25 cellular contexts compared by ENCODE assay signal in genomic region chr22:38046070-38046748, GRCh38. TPM values are rescaled to one million over a fixed set of nuclear protein-coding genes. Genes with fewer than 3 reads are reported as not detected.
DNase-seq lines count a peak whose midpoint lies in the region; ATAC-seq, FAIRE-seq and TF ChIP-seq lines count a peak whose summit lies in the region.
"Had no signal": no experiment of that assay in that cellular context is flagged by ENCODE, and none has a peak within 500 bp of the region (broad histone marks: within the 10 kb centered on the region; RNA-seq: fewer than 3 reads in every experiment).

No MANE protein-coding gene starts in this region.

- H3K79me1 ChIP-seq in trophoblast cell (ENCODE audit: low read length) = no peaks in the 10 kb centered on the region

- H3K4me1 Mint-ChIP-seq in Caco-2 (ENCODE audit: low read depth, unreplicated experiment) = no peaks in the 10 kb centered on the region
- H3K4me1 Mint-ChIP-seq in naive thymus-derived CD4-positive, alpha-beta T cell = peaks cover 0 to 4% (median 0%) of the 10 kb centered on the region in 7 donors
- H3K4me1 Mint-ChIP-seq: CD4-positive, CD25-positive, alpha-beta regulatory T cell had no signal

- H2AK5ac ChIP-seq in trophoblast cell (ENCODE audit: low read length) = no peak overlapping the region

- H3K4me2 ChIP-seq in trophoblast cell (ENCODE audit: low read length) = no peak overlapping the region

- DNase-seq in H7 (peak; percentile 43), bronchial epithelial cell (ENCODE audit: low read depth) (no peak), trophoblast cell (no peak), prostate gland (ENCODE audit: low spot score) (no peak), Caco-2 (no peak)
- no peak for DNase-seq in naive thymus-derived CD4-positive, alpha-beta T cell
- DNase-seq: BE2C; CD4-positive, CD25-positive, alpha-beta regulatory T cell; DMS153; GDM1; MM.1S; NCI-H1092; NCI-H1436 treated with DMSO at 0.1 percent for 48 hours; NCI-H2029; NCI-H748 treated with DMSO at 0.1 percent for 48 hours; NK-92 treated with Interleukin-12 subunit alpha and Interleukin-12 subunit beta, amount 100 ng/mL, for 24 hours; Right ventricle myocardium superior had no signal

- no peaks in the 10 kb centered on the region for H3K27me3 Mint-ChIP-seq in Caco-2 (ENCODE audit: insufficient read depth, unreplicated experiment)
- peaks cover 0 to 16% (median 8%) of the 10 kb centered on the region in 5 donors for H3K27me3 Mint-ChIP-seq in naive thymus-derived CD4-positive, alpha-beta T cell

- no peaks in the 10 kb centered on the region for H3K27me3 ChIP-seq in H7 (ENCODE audit: control insufficient read depth, insufficient read depth, low read length)
- no peaks in the 10 kb centered on the region for H3K27me3 ChIP-seq in bronchial epithelial cell (ENCODE audit: control insufficient read depth, insufficient read depth, low read length)
- H3K27me3 ChIP-seq in layer of hippocampus (ENCODE audit: control insufficient read depth, insufficient read depth, low read length) = no peaks in the 10 kb centered on the region
- H3K27me3 ChIP-seq in trophoblast cell (ENCODE audit: insufficient read depth, low read length) = no peaks in the 10 kb centered on the region
- no peaks in the 10 kb centered on the region for H3K27me3 ChIP-seq in prostate gland (replicated peaks; ENCODE audit: insufficient read depth)
- H3K27me3 ChIP-seq in Caco-2 (replicated peaks; ENCODE audit: control insufficient read depth, insufficient read depth, low read length) = no peaks in the 10 kb centered on the region
- no peaks in the 10 kb centered on the region for H3K27me3 ChIP-seq in naive thymus-derived CD4-positive, alpha-beta T cell (ENCODE audit: control insufficient read depth in 2 of 2, insufficient read depth in 2 of 2, low read length in 2 of 2)
- H3K27me3 ChIP-seq: BE2C had no signal

- TF ChIP-seq CTCF in bronchial epithelial cell (IDR thresholded peaks at IDR 0.05; ENCODE audit: insufficient read depth, low read length, severe bottlenecking) (no peak), prostate gland (IDR thresholded peaks at IDR 0.05) (no peak), Caco-2 (IDR thresholded peaks at IDR 0.05; ENCODE audit: insufficient read depth in 1 of 2, low read depth in 1 of 2, low read length in 1 of 2, severe bottlenecking in 1 of 2, unreplicated experiment in 1 of 2) (no peak)

- FAIRE-seq in bronchial epithelial cell (lab: Jason Lieb, UNC) = peak; percentile 13
- FAIRE-seq: HTR-8/SVneo, RCC 7860 had no signal

- H3K4me3 ChIP-seq in H7 (ENCODE audit: insufficient read depth, low read depth, low read length) (no peak overlapping the region), bronchial epithelial cell (ENCODE audit: low read depth, low read length) (no peak overlapping the region), trophoblast cell (ENCODE audit: low read depth, low read length) (no peak overlapping the region), prostate gland (no peak overlapping the region), Caco-2 (ENCODE audit: low read depth, low read length) (no peak overlapping the region)
- no peak overlapping the region for H3K4me3 ChIP-seq in naive thymus-derived CD4-positive, alpha-beta T cell (ENCODE audit: low read length)

- H3K9me3 ChIP-seq in trophoblast cell (ENCODE audit: insufficient read depth, low read depth, low read length) = peaks cover 2% of the 10 kb centered on the region
- no peaks in the 10 kb centered on the region for H3K9me3 ChIP-seq in prostate gland
- H3K9me3 ChIP-seq in Caco-2 = no peaks in the 10 kb centered on the region
- H3K9me3 ChIP-seq in naive thymus-derived CD4-positive, alpha-beta T cell (ENCODE audit: control insufficient read depth in 2 of 3, low read length in 3 of 3) = no peaks in the 10 kb centered on the region
- H3K9me3 ChIP-seq: BE2C had no signal

- no peak overlapping the region for H3K18ac ChIP-seq in trophoblast cell (ENCODE audit: low read length)

- H3K36me3 Mint-ChIP-seq in Caco-2 (ENCODE audit: insufficient read depth, unreplicated experiment) = no peaks in the 10 kb centered on the region
- H3K36me3 Mint-ChIP-seq in naive thymus-derived CD4-positive, alpha-beta T cell = no peaks in the 10 kb centered on the region
- H3K36me3 Mint-ChIP-seq: CD4-positive, CD25-positive, alpha-beta regulatory T cell had no signal

- no peak overlapping the region for H3K14ac ChIP-seq in trophoblast cell (ENCODE audit: low read length)

- no peak overlapping the region for H4K12ac ChIP-seq in trophoblast cell (ENCODE audit: low read depth, low read length)

- POLR2A ChIA-PET in Caco-2 (lab: Charles Lee) = no interaction called here
- POLR2A ChIA-PET in naive thymus-derived CD4-positive, alpha-beta T cell (lab: Charles Lee) = no interaction called here

- TF ChIP-seq POLR2A in prostate gland (IDR thresholded peaks at IDR 0.05) = no peak

- no peak overlapping the region for H2BK5ac ChIP-seq in trophoblast cell (ENCODE audit: low read depth, low read length, poor library complexity)

- H4K91ac ChIP-seq in trophoblast cell (ENCODE audit: low read depth, low read length) = no peak overlapping the region

- no peak overlapping the region for H3K4me3 Mint-ChIP-seq in Caco-2 (ENCODE audit: unreplicated experiment)
- H3K4me3 Mint-ChIP-seq in naive thymus-derived CD4-positive, alpha-beta T cell = no peak overlapping the region
- H3K4me3 Mint-ChIP-seq: CD4-positive, CD25-positive, alpha-beta regulatory T cell had no signal

- intact Hi-C loops in prostate gland (cut with DNase I) = no loop called here
- intact Hi-C loops in Caco-2 (cut with micrococcal nuclease; ENCODE audit: unreplicated experiment) = no loop called here
- intact Hi-C loops in naive thymus-derived CD4-positive, alpha-beta T cell (cut with micrococcal nuclease) = no loop called here

- H3K36me3 ChIP-seq in H7 (replicated peaks; ENCODE audit: control insufficient read depth, insufficient read depth, low read length) = no peaks in the 10 kb centered on the region
- H3K36me3 ChIP-seq in bronchial epithelial cell (ENCODE audit: control insufficient read depth, insufficient read depth, low read length) = no peaks in the 10 kb centered on the region
- no peaks in the 10 kb centered on the region for H3K36me3 ChIP-seq in trophoblast cell (ENCODE audit: control insufficient read depth in 1 of 2, insufficient read depth in 2 of 2, low read length in 2 of 2)
- H3K36me3 ChIP-seq in prostate gland = no peaks in the 10 kb centered on the region
- no peaks in the 10 kb centered on the region for H3K36me3 ChIP-seq in Caco-2 (ENCODE audit: control insufficient read depth, insufficient read depth, low read length)
- no peaks in the 10 kb centered on the region for H3K36me3 ChIP-seq in naive thymus-derived CD4-positive, alpha-beta T cell (ENCODE audit: control insufficient read depth in 2 of 3, insufficient read depth in 3 of 3, low read length in 3 of 3)
- H3K36me3 ChIP-seq: BE2C had no signal

- no peaks in the 10 kb centered on the region for H3K9me3 Mint-ChIP-seq in Caco-2 (ENCODE audit: unreplicated experiment)
- no peaks in the 10 kb centered on the region for H3K9me3 Mint-ChIP-seq in naive thymus-derived CD4-positive, alpha-beta T cell
- H3K9me3 Mint-ChIP-seq: CD4-positive, CD25-positive, alpha-beta regulatory T cell had no signal

- BruUV-seq in Caco-2 (replicated peaks; lab: Mats Ljungman, UMichigan) = no TSS peak

- ATAC-seq in GM21825 (IDR thresholded peaks at IDR 0.05; ENCODE audit: unreplicated experiment) = no peak
- ATAC-seq in naive thymus-derived CD4-positive, alpha-beta T cell = no peak

- H3K27ac Mint-ChIP-seq in Caco-2 (ENCODE audit: unreplicated experiment) = no peak overlapping the region
- no peak overlapping the region for H3K27ac Mint-ChIP-seq in naive thymus-derived CD4-positive, alpha-beta T cell
- H3K27ac Mint-ChIP-seq: CD4-positive, CD25-positive, alpha-beta regulatory T cell had no signal

- no peak overlapping the region for H3K23ac ChIP-seq in trophoblast cell (ENCODE audit: low read length)

- peak overlapping the region; percentile 77 for H3K27ac ChIP-seq in layer of hippocampus (ENCODE audit: low read depth, low read length)
- H3K27ac ChIP-seq in trophoblast cell (ENCODE audit: low read depth, low read length) = no peak overlapping the region
- H3K27ac ChIP-seq in prostate gland = no peak overlapping the region
- no peak overlapping the region for H3K27ac ChIP-seq in naive thymus-derived CD4-positive, alpha-beta T cell (ENCODE audit: low read depth, low read length)

- no peak overlapping the region for H3K4ac ChIP-seq in trophoblast cell (ENCODE audit: low read depth, low read length)

- H3K9ac ChIP-seq in trophoblast cell (ENCODE audit: low read length) = no peak overlapping the region

- WGBS in trophoblast cell (ENCODE audit: extremely low coverage, insufficient coverage, insufficient read length) = no CpG with 5 or more reads among the region's 14 CpGs
- 78% methylated on average over 13 of the region's 14 CpGs for WGBS in prostate gland

- H3K79me2 ChIP-seq in trophoblast cell (ENCODE audit: control insufficient read depth, insufficient read depth, low read length, poor library complexity) = no peaks in the 10 kb centered on the region

- H2BK120ac ChIP-seq in trophoblast cell (ENCODE audit: insufficient read depth, low read length, poor library complexity) = no peak overlapping the region

- CTCF ChIA-PET in Caco-2 (lab: Charles Lee) = no interaction called here
- CTCF ChIA-PET in naive thymus-derived CD4-positive, alpha-beta T cell (lab: Charles Lee) = no interaction called here

- H2AFZ ChIP-seq in trophoblast cell (ENCODE audit: insufficient read depth, low read length, poor library complexity) = no peak overlapping the region

- no peak overlapping the region for H2BK12ac ChIP-seq in trophoblast cell (ENCODE audit: low read length)

- H4K8ac ChIP-seq in trophoblast cell (ENCODE audit: low read depth, low read length) = peak overlapping the region; percentile 49

- H3K4me1 ChIP-seq in trophoblast cell (ENCODE audit: control insufficient read depth in 1 of 2, insufficient read depth in 2 of 2, low read length in 2 of 2) = peaks cover 2 to 10% of the 10 kb centered on the region in 2 experiments
- H3K4me1 ChIP-seq in prostate gland (replicated peaks) = no peaks in the 10 kb centered on the region
- H3K4me1 ChIP-seq in Caco-2 = no peaks in the 10 kb centered on the region
- no peaks in the 10 kb centered on the region for H3K4me1 ChIP-seq in naive thymus-derived CD4-positive, alpha-beta T cell (ENCODE audit: control insufficient read depth in 2 of 2, insufficient read depth in 2 of 2, low read length in 2 of 2)
- H3K4me1 ChIP-seq: BE2C had no signal

RNA-seq across cellular contexts. Expression of gene PICK1, which starts 11.0 kb away (rescaled TPM):
- 19.4 and 20.3 TPM in 2 replicates for total RNA-seq in H7 (2014; rRNA removed; shearing (Covaris generic))
- 27.9 and 31.6 TPM in 2 replicates for total RNA-seq in bronchial epithelial cell
- polyA plus RNA-seq in trophoblast cell (2013) = 13.7 TPM in 2 replicates
- 100 to 1,000 TPM in 1 of 2 donors, 10 to 100 TPM in 1; 90.0 to 114 TPM for total RNA-seq in prostate gland
- 40.2 and 41.1 TPM in 2 replicates for total RNA-seq in Caco-2 (2022)
- total RNA-seq in naive thymus-derived CD4-positive, alpha-beta T cell = 10 to 100 TPM; 10.0 to 29.3 (median 26.5) TPM
- polyA plus RNA-seq in naive thymus-derived CD4-positive, alpha-beta T cell = 1 to 10 TPM; 6.3 to 6.6 TPM

RNA-seq across cellular contexts. Expression of gene SLC16A8, which starts 37.8 kb away (rescaled TPM):
- total RNA-seq in H7 (2014; rRNA removed; shearing (Covaris generic)) = not detected in 2 replicates
- 0.26 TPM in 1 of 2 replicates, not detected in the other for total RNA-seq in bronchial epithelial cell
- 0.22 TPM in 1 of 2 replicates, not detected in the other for polyA plus RNA-seq in trophoblast cell (2013)
- total RNA-seq in prostate gland = under 1 TPM; 0.28 to 0.59 TPM
- not detected in 2 replicates for total RNA-seq in Caco-2 (2022)
- not detected for total RNA-seq in naive thymus-derived CD4-positive, alpha-beta T cell
- polyA plus RNA-seq in naive thymus-derived CD4-positive, alpha-beta T cell = not detected
- total RNA-seq: A172; CD4-positive, CD25-positive, alpha-beta regulatory T cell; Daoy; LHCN-M2; NCI-H460; Right ventricle myocardium superior had no signal
- polyA plus RNA-seq: CD4-positive, CD25-positive, alpha-beta regulatory T cell had no signal
